In the genomic region with DNA sequence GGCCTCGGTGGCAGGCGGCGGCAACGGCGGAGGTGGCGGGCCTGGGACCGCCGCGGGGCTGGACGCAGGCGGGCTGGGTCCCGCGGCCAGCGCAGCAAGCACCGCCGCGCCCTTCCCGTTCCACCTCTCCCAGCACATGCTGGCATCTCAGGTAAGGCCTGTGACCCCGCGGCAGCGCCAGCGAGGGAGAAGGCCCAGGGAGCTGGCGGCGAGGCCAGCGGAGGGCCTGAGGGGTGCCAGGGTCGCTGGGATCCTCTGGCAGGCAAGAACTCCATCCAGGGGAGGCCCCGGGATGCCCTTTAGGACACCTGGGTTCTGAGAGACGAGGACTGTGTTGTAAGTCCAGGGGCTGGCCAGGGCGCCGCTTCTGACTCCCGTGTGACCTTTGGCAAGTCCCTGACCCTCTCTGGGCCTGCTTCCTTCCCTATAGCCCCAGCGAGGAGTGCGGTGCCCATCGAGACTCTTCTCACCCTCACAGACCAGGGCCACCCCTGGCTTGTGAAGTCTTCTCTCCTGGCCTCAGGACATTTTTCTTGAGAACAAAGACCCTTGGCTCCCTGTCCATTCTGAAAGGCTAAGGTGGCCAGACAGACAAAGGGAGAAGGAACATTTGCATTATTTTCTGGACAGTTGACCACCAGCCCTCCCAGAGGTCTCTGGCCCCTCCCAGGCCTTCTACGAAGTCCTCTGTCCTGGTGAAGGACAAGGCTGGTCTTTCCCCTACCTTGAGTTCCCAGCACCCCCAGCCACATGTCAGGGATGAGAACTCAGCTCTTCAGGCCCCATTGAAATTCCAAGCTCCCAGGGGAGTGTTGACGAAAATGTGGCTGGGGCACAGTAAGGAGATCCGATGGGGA, we compare ENCODE assay signal across 11 cellular contexts. TPM values are rescaled to one million over a fixed set of nuclear protein-coding genes. Genes with fewer than 3 reads are reported as not detected.
DNase-seq lines count a peak whose midpoint lies in the region; ATAC-seq and TF ChIP-seq lines count a peak whose summit lies in the region.
"Had no signal": no experiment of that assay in that cellular context is flagged by ENCODE, and none has a peak within 500 bp of the region (broad histone marks: within the 10 kb centered on the region; RNA-seq: fewer than 3 reads in every experiment).

No MANE protein-coding gene starts in this region.

- H3K9me3 ChIP-seq in breast epithelium = no peaks in the 10 kb centered on the region
- peaks cover 3 to 7% of the 10 kb centered on the region in 2 donors for H3K9me3 ChIP-seq in neuronal stem cell (replicated peaks in 1 of 2; ENCODE audit: control insufficient read depth in 2 of 2, insufficient read depth in 1 of 2, low read depth in 1 of 2, low read length in 2 of 2)
- H3K9me3 ChIP-seq in uterus = no peaks in the 10 kb centered on the region

- H3K79me1 ChIP-seq in neuronal stem cell (ENCODE audit: low read depth, low read length) = peaks cover 2% of the 10 kb centered on the region

- H3K23ac ChIP-seq in neuronal stem cell (ENCODE audit: low read depth, low read length, poor library complexity) = peak overlapping the region; percentile 96

- H3K4ac ChIP-seq in neuronal stem cell (ENCODE audit: low read length) = no peak overlapping the region

- no peak overlapping the region for H3K4me2 ChIP-seq in neuronal stem cell (ENCODE audit: insufficient read depth, low read length, poor library complexity, severe bottlenecking)

- H3K36me3 ChIP-seq in breast epithelium (no peaks in the 10 kb centered on the region), neuronal stem cell (replicated peaks in 1 of 2; ENCODE audit: control insufficient read depth in 2 of 2, insufficient read depth in 2 of 2, low read length in 2 of 2) (no peaks in the 10 kb centered on the region), uterus (no peaks in the 10 kb centered on the region)

- peak overlapping the region; percentile 93 for H2AK5ac ChIP-seq in neuronal stem cell (ENCODE audit: low read depth, low read length)

- no peak for DNase-seq in breast epithelium (ENCODE audit: low spot score in 2 of 2)
- DNase-seq in MCF 10A (ENCODE audit: unreplicated experiment) = no peak
- no peak for DNase-seq in fibroblast of villous mesenchyme (ENCODE audit: low read depth)
- no peak for DNase-seq in neuronal stem cell (ENCODE audit: low spot score)
- no peak for DNase-seq in uterus
- no peak for DNase-seq in NCI-H2196 treated with DMSO at 0.1 percent for 48 hours (lab: John Stamatoyannopoulos, UW; ENCODE audit: unreplicated experiment)
- DNase-seq: ACHN, NCI-H2029 treated with DMSO at 0.1 percent for 48 hours, T-helper 2 cell had no signal

- no peak overlapping the region for H2BK15ac ChIP-seq in neuronal stem cell (ENCODE audit: low read length)

- WGBS in neuronal stem cell (ENCODE audit: extremely low coverage in 2 of 2, insufficient read length in 2 of 2, insufficient replicate concordance in 1 of 2), 2 donors = no CpG with 5 or more reads among the region's 37 CpGs

- H3K4me1 Mint-ChIP-seq in MCF 10A (ENCODE audit: insufficient read depth, unreplicated experiment) = no peaks in the 10 kb centered on the region

- no peak overlapping the region for H4K91ac ChIP-seq in neuronal stem cell (ENCODE audit: low read depth, low read length, poor library complexity)

- H3K27me3 ChIP-seq in breast epithelium (peaks cover 0 to 14% of the 10 kb centered on the region in 2 donors), neuronal stem cell (ENCODE audit: control insufficient read depth in 3 of 3, insufficient read depth in 3 of 3, low read depth in 1 of 3, low read length in 3 of 3) (peaks cover 85 to 100% (median 97%) of the 10 kb centered on the region in 3 experiments), uterus (peaks cover 0 to 7% of the 10 kb centered on the region in 2 donors)

- H3K27ac Mint-ChIP-seq in MCF 10A (ENCODE audit: low read depth, unreplicated experiment) = no peak overlapping the region

- peak overlapping the region; percentile 9 for H3K9ac ChIP-seq in neuronal stem cell (ENCODE audit: low read depth, low read length, poor library complexity)

- no peak overlapping the region for H3K14ac ChIP-seq in neuronal stem cell (ENCODE audit: low read length)

- no peak overlapping the region for H2BK12ac ChIP-seq in neuronal stem cell (ENCODE audit: low read length)

- BruUV-seq in MCF 10A (replicated peaks; lab: Mats Ljungman, UMichigan) = no TSS peak

- no peaks in the 10 kb centered on the region for H3K9me3 Mint-ChIP-seq in MCF 10A (ENCODE audit: unreplicated experiment)

- H3K18ac ChIP-seq in neuronal stem cell (ENCODE audit: low read length) = peak overlapping the region; percentile 15

- H2BK120ac ChIP-seq in neuronal stem cell (ENCODE audit: low read depth, low read length) = no peak overlapping the region

- TF ChIP-seq CTCF in breast epithelium (IDR thresholded peaks at IDR 0.05) = no peak
- TF ChIP-seq CTCF in MCF 10A (IDR thresholded peaks at IDR 0.05; ENCODE audit: unreplicated experiment) = no peak
- TF ChIP-seq CTCF in fibroblast of villous mesenchyme (IDR thresholded peaks at IDR 0.05; ENCODE audit: insufficient read depth, low read depth, low read length) = no peak
- TF ChIP-seq CTCF in uterus (IDR thresholded peaks at IDR 0.05) = no peak

- CTCF ChIA-PET in MCF 10A (lab: Yijun Ruan, JAX) = interaction anchor here (0.6 to 0.7 kb wide), 2 partner anchors 16 to 467 kb away, joined by 3 read pairs; no protein-coding TSS in a partner anchor

- TF ChIP-seq POLR2A in breast epithelium (IDR thresholded peaks at IDR 0.05) (no peak), uterus (IDR thresholded peaks at IDR 0.05) (no peak)

- H3K4me3 Mint-ChIP-seq in MCF 10A (ENCODE audit: unreplicated experiment) = no peak overlapping the region

- POLR2A ChIA-PET in MCF 10A (lab: Yijun Ruan, JAX) = no interaction called here

- H4K8ac ChIP-seq in neuronal stem cell (ENCODE audit: low read depth, low read length) = no peak overlapping the region

- H2AFZ ChIP-seq in neuronal stem cell (ENCODE audit: low read length) = peak overlapping the region; percentile 94

- H3K27me3 Mint-ChIP-seq in MCF 10A (ENCODE audit: insufficient read depth, unreplicated experiment) = no peaks in the 10 kb centered on the region

- H3K4me1 ChIP-seq in breast epithelium (no peaks in the 10 kb centered on the region), neuronal stem cell (ENCODE audit: control insufficient read depth in 2 of 2, insufficient read depth in 1 of 2, low read depth in 1 of 2, low read length in 2 of 2) (peaks cover 10 to 12% of the 10 kb centered on the region in 2 donors), uterus (no peaks in the 10 kb centered on the region)

- H2BK5ac ChIP-seq in neuronal stem cell (ENCODE audit: low read length) = no peak overlapping the region

- H3K4me3 ChIP-seq in breast epithelium (peak overlapping the region; percentile 7 to 50 (median 32)), fibroblast of villous mesenchyme (ENCODE audit: low read depth, low read length) (peak overlapping the region; percentile 74), neuronal stem cell (ENCODE audit: low read length in 2 of 2) (no peak overlapping the region), uterus (peak overlapping the region in 1 of 2 donors; percentile 11)

- ATAC-seq in HG03097 (IDR thresholded peaks at IDR 0.05; ENCODE audit: low FRiP score, unreplicated experiment) (no peak), GM21737 (IDR thresholded peaks at IDR 0.05; ENCODE audit: unreplicated experiment) (no peak)

- intact Hi-C loops in breast epithelium (cut with DNase I; ENCODE audit: low total_unique reads) (no loop called here), MCF 10A (cut with micrococcal nuclease) (loop anchor here (5.0 kb wide), 1 partner anchor 684 kb away; no protein-coding TSS in a partner anchor), uterus (cut with DNase I; ENCODE audit: low total_unique reads) (no loop called here)

- peaks cover 5% of the 10 kb centered on the region for H3K36me3 Mint-ChIP-seq in MCF 10A (ENCODE audit: insufficient read depth, unreplicated experiment)

- peak overlapping the region; percentile 45 to 78 for H3K27ac ChIP-seq in breast epithelium
- no peak overlapping the region for H3K27ac ChIP-seq in neuronal stem cell (replicated peaks; ENCODE audit: low read length)
- peak overlapping the region; percentile 83 to 91 for H3K27ac ChIP-seq in uterus

RNA-seq across cellular contexts. Expression of a gene that starts 6.3 kb away (rescaled TPM):
- total RNA-seq in breast epithelium (1 to 10 TPM; 4.8 to 8.5 (median 5.7) TPM), MCF 10A (2022) (1.5 and 4.3 TPM in 2 replicates), fibroblast of villous mesenchyme (12.5 and 21.3 TPM in 2 replicates), uterus (10 to 100 TPM in 3 of 4 donors, under 1 TPM in 1; 0.29 to 40.5 (median 27.4) TPM)
- polyA plus RNA-seq in neuronal stem cell (2013, experiment 1 of 2) = not detected
- not detected for polyA plus RNA-seq in neuronal stem cell (2013, experiment 2 of 2)

RNA-seq across cellular contexts. Expression of a gene that starts 46.3 kb away (rescaled TPM):
- under 1 TPM in 1 of 3 donors, not detected in 2; 0.80 TPM for total RNA-seq in breast epithelium
- not detected in 2 replicates for total RNA-seq in MCF 10A (2022)
- total RNA-seq in fibroblast of villous mesenchyme = not detected in 2 replicates
- polyA plus RNA-seq in neuronal stem cell (2013, experiment 1 of 2) = not detected
- not detected for polyA plus RNA-seq in neuronal stem cell (2013, experiment 2 of 2)
- total RNA-seq in uterus = not detected

Comparison
In these comparisons a context has a peak if more than half of its experiments do, and no peak if none do; other contexts are left out.
1. H3K4me3 ChIP-seq: peak in breast epithelium (3 of 3) and fibroblast of villous mesenchyme (single experiment); none in neuronal stem cell (0 of 2).